ENCODE assay signal across 20 cellular contexts in the genomic region with DNA sequence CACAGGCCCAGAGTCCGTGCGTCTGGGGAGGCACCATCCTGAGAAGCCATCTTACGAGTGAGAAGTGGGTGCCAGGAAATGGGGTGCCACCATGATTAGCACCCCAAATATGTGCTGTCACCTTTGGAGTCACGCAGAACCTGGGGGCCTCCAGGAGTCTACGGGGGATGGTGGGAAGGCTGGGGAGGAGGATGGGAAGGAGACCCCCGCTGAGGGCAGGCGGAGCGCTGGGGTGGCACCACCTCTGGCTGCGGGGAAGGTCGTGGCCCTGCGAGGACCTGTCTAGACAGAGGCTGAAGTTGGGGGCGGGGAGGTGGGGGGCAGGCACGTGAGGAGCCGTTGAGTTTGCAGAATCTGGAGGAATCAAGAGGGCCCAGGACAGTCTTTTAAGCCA.
"Had no signal": no experiment of that assay in that cellular context is flagged by ENCODE, and none has a peak within 500 bp of the region (broad histone marks: within the 10 kb centered on the region; RNA-seq: fewer than 3 reads in every experiment).

No MANE protein-coding gene starts in this region.

- H3K27ac Mint-ChIP-seq: activated CD4-positive, alpha-beta T cell treated with anti-CD3 and anti-CD28 coated beads, Interleukin-2, amount 10 ng/mL, durations not matched to agents 24 days and 14 days; activated CD8-positive, alpha-beta T cell treated with anti-CD3 and anti-CD28 coated beads for 36 hours; activated naive CD8-positive, alpha-beta T cell treated with anti-CD3 and anti-CD28 coated beads for 36 hours; activated T-helper 17 cell treated with anti-CD3 and anti-CD28 coated beads, Interleukin-2, amount 50 U/mL, for 72 hours; endodermal cell had no signal

- H3K27ac ChIP-seq: coronary artery, gastrocnemius medialis, transverse colon had no signal

- ATAC-seq: activated CD8-positive, alpha-beta memory T cell treated with anti-CD3 and anti-CD28 coated beads, Interleukin-2, amount 10 ng/mL, durations not matched to agents 7 days and 5 days; activated CD8-positive, alpha-beta T cell treated with anti-CD3 and anti-CD28 coated beads for 36 hours; activated T-helper 17 cell treated with anti-CD3 and anti-CD28 coated beads, Interleukin-2, amount 50 U/mL, for 72 hours; gastrocnemius medialis; left ventricle myocardium superior; sciatic nerve; stimulated activated naive B cell treated with anti-CD40 and anti-IgM and Interleukin-4, amounts not matched to agents 10 μg/mL and 1 μg/mL and 100 μg/mL, for 72 hours had no signal

- H3K9me3 Mint-ChIP-seq: activated CD4-positive, alpha-beta T cell treated with anti-CD3 and anti-CD28 coated beads, Interleukin-2, amount 10 ng/mL, durations not matched to agents 24 days and 14 days; activated CD8-positive, alpha-beta T cell treated with anti-CD3 and anti-CD28 coated beads for 36 hours; activated T-helper 17 cell treated with anti-CD3 and anti-CD28 coated beads, Interleukin-2, amount 50 U/mL, for 72 hours; memory B cell; stimulated activated naive B cell treated with anti-CD40 and anti-IgM and Interleukin-4, amounts not matched to agents 10 μg/mL and 1 μg/mL and 100 μg/mL, for 72 hours had no signal

- H3K4me3 Mint-ChIP-seq: activated CD4-positive, alpha-beta T cell treated with anti-CD3 and anti-CD28 coated beads, Interleukin-2, amount 10 ng/mL, durations not matched to agents 24 days and 14 days; activated CD8-positive, alpha-beta memory T cell treated with anti-CD3 and anti-CD28 coated beads, Interleukin-2, amount 10 ng/mL, durations not matched to agents 7 days and 5 days; activated CD8-positive, alpha-beta T cell treated with anti-CD3 and anti-CD28 coated beads for 36 hours; activated naive CD8-positive, alpha-beta T cell treated with anti-CD3 and anti-CD28 coated beads for 36 hours; endodermal cell; memory B cell; stimulated activated naive B cell treated with anti-CD40 and anti-IgM and Interleukin-4, amounts not matched to agents 10 μg/mL and 1 μg/mL and 100 μg/mL, for 72 hours had no signal

- H3K36me3 ChIP-seq: esophagus squamous epithelium, gastrocnemius medialis, transverse colon had no signal

- H3K4me1 ChIP-seq: gastrocnemius medialis had no signal

- H3K27me3 Mint-ChIP-seq: activated CD4-positive, alpha-beta T cell treated with anti-CD3 and anti-CD28 coated beads, Interleukin-2, amount 10 ng/mL, durations not matched to agents 24 days and 14 days; activated CD8-positive, alpha-beta memory T cell treated with anti-CD3 and anti-CD28 coated beads, Interleukin-2, amount 10 ng/mL, durations not matched to agents 7 days and 5 days; activated CD8-positive, alpha-beta T cell treated with anti-CD3 and anti-CD28 coated beads for 36 hours; activated naive CD8-positive, alpha-beta T cell treated with anti-CD3 and anti-CD28 coated beads for 36 hours; memory B cell had no signal

- H3K36me3 Mint-ChIP-seq: activated CD8-positive, alpha-beta memory T cell treated with anti-CD3 and anti-CD28 coated beads, Interleukin-2, amount 10 ng/mL, durations not matched to agents 7 days and 5 days had no signal

- H3K4me3 ChIP-seq: coronary artery, esophagus squamous epithelium, gastrocnemius medialis, transverse colon had no signal

- DNase-seq: activated CD4-positive, alpha-beta T cell treated with anti-CD3 and anti-CD28 coated beads, Interleukin-2, amount 10 ng/mL, durations not matched to agents 24 days and 14 days; activated CD8-positive, alpha-beta memory T cell treated with anti-CD3 and anti-CD28 coated beads, Interleukin-2, amount 10 ng/mL, durations not matched to agents 7 days and 5 days; activated CD8-positive, alpha-beta T cell treated with anti-CD3 and anti-CD28 coated beads for 36 hours; activated naive CD8-positive, alpha-beta T cell treated with anti-CD3 and anti-CD28 coated beads for 36 hours; activated T-cell treated with anti-CD3 and anti-CD28 coated beads for 4 hours; amygdala; esophagus squamous epithelium; gastrocnemius medialis; hippocampal formation; left ventricle myocardium superior; nucleus accumbens; small intestine; stimulated activated CD4-positive, alpha-beta T cell treated with anti-CD3 and anti-CD28 coated beads, Interleukin-2, amount 100 ng/mL, for 24 hours; stimulated activated naive B cell treated with anti-CD40 and anti-IgM and Interleukin-4, amounts not matched to agents 10 μg/mL and 1 μg/mL and 100 μg/mL, for 72 hours; transverse colon had no signal

- H3K9me3 ChIP-seq: esophagus squamous epithelium, gastrocnemius medialis, transverse colon had no signal
